Comparison of ENCODE assay signal across 1 cellular context in the genomic region with DNA sequence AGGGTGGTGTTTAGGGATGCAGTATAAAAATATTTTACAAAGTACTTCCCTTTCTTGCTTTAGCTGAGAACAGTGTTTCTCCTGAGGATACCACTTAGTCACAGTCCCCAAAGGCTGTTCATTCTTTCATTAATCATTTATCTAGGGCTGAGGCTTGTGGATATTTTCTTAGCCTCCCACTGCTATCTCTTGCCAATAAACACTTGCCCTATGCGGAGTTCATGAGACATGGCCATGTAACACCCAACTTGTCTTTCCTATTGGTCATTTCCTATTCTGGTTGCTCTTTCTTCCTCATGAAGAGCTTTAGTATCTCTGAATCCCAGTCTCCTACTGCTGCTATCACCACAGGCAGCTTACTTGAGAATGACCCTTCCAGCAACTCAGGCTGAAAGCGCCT.
TF ChIP-seq lines count a peak whose summit lies in the region.

No MANE protein-coding gene starts in this region.

TF ChIP-seq in GM23338, 12 proteins besides CTCF, POLR2A, EP300 and RAD21 (continued from another document):
- TF ChIP-seq REST (IDR thresholded peaks at IDR 0.05; ENCODE audit: unreplicated experiment) (no peak), JUNB (IDR thresholded peaks at IDR 0.05; ENCODE audit: unreplicated experiment) (no peak), POLR2AphosphoS5 (IDR thresholded peaks at IDR 0.05; ENCODE audit: low read depth) (no peak), CREB1 (CRISPR knock-in tag; IDR thresholded peaks at IDR 0.05; ENCODE audit: low read depth) (no peak), STAT1 (IDR thresholded peaks at IDR 0.05; ENCODE audit: unreplicated experiment) (no peak), ZNF114 (CRISPR knock-in tag; IDR thresholded peaks at IDR 0.05) (no peak), NANOG (IDR thresholded peaks at IDR 0.05; ENCODE audit: borderline replicate concordance) (no peak), ZNF331 (CRISPR knock-in tag; IDR thresholded peaks at IDR 0.05; ENCODE audit: low read depth) (no peak)
- TF ChIP-seq, protein P1, sequence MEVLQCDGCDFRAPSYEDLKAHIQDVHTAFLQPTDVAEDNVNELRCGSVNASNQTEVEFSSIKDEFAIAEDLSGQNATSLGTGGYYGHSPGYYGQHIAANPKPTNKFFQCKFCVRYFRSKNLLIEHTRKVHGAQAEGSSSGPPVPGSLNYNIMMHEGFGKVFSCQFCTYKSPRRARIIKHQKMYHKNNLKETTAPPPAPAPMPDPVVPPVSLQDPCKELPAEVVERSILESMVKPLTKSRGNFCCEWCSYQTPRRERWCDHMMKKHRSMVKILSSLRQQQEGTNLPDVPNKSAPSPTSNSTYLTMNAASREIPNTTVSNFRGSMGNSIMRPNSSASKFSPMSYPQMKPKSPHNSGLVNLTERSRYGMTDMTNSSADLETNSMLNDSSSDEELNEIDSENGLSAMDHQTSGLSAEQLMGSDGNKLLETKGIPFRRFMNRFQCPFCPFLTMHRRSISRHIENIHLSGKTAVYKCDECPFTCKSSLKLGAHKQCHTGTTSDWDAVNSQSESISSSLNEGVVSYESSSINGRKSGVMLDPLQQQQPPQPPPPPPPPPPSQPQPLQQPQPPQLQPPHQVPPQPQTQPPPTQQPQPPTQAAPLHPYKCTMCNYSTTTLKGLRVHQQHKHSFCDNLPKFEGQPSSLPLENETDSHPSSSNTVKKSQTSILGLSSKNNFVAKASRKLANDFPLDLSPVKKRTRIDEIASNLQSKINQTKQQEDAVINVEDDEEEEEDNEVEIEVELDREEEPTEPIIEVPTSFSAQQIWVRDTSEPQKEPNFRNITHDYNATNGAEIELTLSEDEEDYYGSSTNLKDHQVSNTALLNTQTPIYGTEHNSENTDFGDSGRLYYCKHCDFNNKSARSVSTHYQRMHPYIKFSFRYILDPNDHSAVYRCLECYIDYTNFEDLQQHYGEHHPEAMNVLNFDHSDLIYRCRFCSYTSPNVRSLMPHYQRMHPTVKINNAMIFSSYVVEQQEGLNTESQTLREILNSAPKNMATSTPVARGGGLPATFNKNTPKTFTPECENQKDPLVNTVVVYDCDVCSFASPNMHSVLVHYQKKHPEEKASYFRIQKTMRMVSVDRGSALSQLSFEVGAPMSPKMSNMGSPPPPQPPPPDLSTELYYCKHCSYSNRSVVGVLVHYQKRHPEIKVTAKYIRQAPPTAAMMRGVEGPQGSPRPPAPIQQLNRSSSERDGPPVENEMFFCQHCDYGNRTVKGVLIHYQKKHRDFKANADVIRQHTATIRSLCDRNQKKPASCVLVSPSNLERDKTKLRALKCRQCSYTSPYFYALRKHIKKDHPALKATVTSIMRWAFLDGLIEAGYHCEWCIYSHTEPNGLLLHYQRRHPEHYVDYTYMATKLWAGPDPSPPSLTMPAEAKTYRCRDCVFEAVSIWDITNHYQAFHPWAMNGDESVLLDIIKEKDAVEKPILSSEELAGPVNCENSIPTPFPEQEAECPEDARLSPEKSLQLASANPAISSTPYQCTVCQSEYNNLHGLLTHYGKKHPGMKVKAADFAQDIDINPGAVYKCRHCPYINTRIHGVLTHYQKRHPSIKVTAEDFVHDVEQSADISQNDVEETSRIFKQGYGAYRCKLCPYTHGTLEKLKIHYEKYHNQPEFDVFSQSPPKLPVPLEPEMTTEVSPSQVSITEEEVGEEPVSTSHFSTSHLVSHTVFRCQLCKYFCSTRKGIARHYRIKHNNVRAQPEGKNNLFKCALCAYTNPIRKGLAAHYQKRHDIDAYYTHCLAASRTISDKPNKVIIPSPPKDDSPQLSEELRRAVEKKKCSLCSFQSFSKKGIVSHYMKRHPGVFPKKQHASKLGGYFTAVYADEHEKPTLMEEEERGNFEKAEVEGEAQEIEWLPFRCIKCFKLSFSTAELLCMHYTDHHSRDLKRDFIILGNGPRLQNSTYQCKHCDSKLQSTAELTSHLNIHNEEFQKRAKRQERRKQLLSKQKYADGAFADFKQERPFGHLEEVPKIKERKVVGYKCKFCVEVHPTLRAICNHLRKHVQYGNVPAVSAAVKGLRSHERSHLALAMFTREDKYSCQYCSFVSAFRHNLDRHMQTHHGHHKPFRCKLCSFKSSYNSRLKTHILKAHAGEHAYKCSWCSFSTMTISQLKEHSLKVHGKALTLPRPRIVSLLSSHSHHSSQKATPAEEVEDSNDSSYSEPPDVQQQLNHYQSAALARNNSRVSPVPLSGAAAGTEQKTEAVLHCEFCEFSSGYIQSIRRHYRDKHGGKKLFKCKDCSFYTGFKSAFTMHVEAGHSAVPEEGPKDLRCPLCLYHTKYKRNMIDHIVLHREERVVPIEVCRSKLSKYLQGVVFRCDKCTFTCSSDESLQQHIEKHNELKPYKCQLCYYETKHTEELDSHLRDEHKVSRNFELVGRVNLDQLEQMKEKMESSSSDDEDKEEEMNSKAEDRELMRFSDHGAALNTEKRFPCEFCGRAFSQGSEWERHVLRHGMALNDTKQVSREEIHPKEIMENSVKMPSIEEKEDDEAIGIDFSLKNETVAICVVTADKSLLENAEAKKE (CRISPR knock-in tag; IDR thresholded peaks at IDR 0.05): no peak
TF ChIP-seq in GM23338: peak in this region for 0.
